16 cellular contexts compared by ENCODE assay signal in the genomic region with DNA sequence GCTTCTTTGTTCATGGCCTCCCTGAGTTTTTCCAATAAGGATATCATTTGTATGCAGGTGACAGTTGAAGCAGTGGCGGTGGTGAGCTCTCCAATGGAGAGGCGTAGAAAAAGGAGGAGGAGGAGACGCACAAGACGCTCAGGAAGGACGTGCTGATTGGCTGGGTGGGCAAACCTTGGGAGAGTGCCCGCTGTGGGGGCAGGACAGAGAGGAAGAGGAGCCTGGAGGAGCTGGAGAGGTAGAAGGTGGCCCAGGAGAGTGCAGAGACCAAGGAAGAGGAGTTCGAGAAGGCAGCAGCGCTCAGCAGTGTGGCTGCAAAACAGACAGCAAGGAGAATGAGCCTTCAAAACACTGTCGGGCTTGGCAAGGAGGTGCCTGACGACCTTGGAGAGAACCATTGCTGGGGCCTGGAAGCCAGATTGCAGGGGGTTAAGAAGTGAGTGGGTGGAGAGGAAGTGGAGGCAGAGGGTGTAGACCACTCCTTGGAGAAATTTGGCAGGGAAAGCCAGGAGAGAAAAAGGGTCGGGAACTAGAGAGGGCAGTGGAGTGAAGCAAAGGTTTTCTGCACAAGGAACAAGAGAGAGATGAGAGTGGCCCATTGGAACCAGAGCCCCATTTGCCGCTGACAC. TPM values are rescaled to one million over a fixed set of nuclear protein-coding genes. Genes with fewer than 3 reads are reported as not detected.
A peak's percentile ranks its signal among the peaks of the same experiment; 100 is the strongest.
DNase-seq lines count a peak whose midpoint lies in the region; ATAC-seq, FAIRE-seq and TF ChIP-seq lines count a peak whose summit lies in the region.
"Had no signal": no experiment of that assay in that cellular context is flagged by ENCODE, and none has a peak within 500 bp of the region (broad histone marks: within the 10 kb centered on the region; RNA-seq: fewer than 3 reads in every experiment).

No MANE protein-coding gene starts in this region.

- peak overlapping the region; percentile 2 for H3K4me3 Mint-ChIP-seq in mesothelial cell of epicardium
- H3K4me3 Mint-ChIP-seq: activated CD4-positive, alpha-beta memory T cell treated with anti-CD3 and anti-CD28 coated beads for 36 hours had no signal

- H3K27me3 ChIP-seq in GM23248 (replicated peaks; ENCODE audit: insufficient read depth) (no peaks in the 10 kb centered on the region), K562 (ENCODE audit: control insufficient read depth in 2 of 2, insufficient read depth in 2 of 2, low read length in 2 of 2) (no peaks in the 10 kb centered on the region), stomach smooth muscle (ENCODE audit: control insufficient read depth in 1 of 2, insufficient read depth in 2 of 2, low read length in 2 of 2) (no peaks in the 10 kb centered on the region)

- H4K20me1 ChIP-seq in GM23248 (ENCODE audit: insufficient read depth) (peaks cover 23% of the 10 kb centered on the region), K562 (replicated peaks; ENCODE audit: control insufficient read depth, insufficient read depth, low read length) (no peaks in the 10 kb centered on the region)

- H3K27ac ChIP-seq in GM23248 (peak overlapping the region; percentile 62), K562 (ENCODE audit: extremely low read depth, low read depth, low read length) (no peak overlapping the region), stomach smooth muscle (ENCODE audit: low read length) (peak overlapping the region; percentile 96)

- no peak for TF ChIP-seq POLR2A in K562 (conservative IDR thresholded peaks at IDR 0.05)

- H3K27ac Mint-ChIP-seq in mesothelial cell of epicardium: peak overlapping the region; percentile 72
- H3K27ac Mint-ChIP-seq: activated CD4-positive, alpha-beta memory T cell treated with anti-CD3 and anti-CD28 coated beads for 36 hours had no signal

- no peaks in the 10 kb centered on the region for H3K9me1 ChIP-seq in K562 (ENCODE audit: control insufficient read depth, insufficient read depth, low read length)

- no peak for FAIRE-seq in K562 (lab: Jason Lieb, UNC)
- FAIRE-seq: endometrium had no signal

- peaks cover 46% of the 10 kb centered on the region for H3K4me1 Mint-ChIP-seq in mesothelial cell of epicardium

- no peak for TF ChIP-seq RAD21 in K562 (CRISPR knock-in tag; conservative IDR thresholded peaks at IDR 0.05 in 1 of 2, IDR thresholded peaks at IDR 0.05 in 1 of 2)

- no peak for TF ChIP-seq EP300 in K562 (IDR thresholded peaks at IDR 0.05; ENCODE audit: low read length)

- intact Hi-C loops in K562 (cut with micrococcal nuclease): no loop called here

- no peaks in the 10 kb centered on the region for H3K27me3 Mint-ChIP-seq in mesothelial cell of epicardium (ENCODE audit: low read depth)
- H3K27me3 Mint-ChIP-seq: activated CD4-positive, alpha-beta memory T cell treated with anti-CD3 and anti-CD28 coated beads for 36 hours had no signal

- H3K4me3 ChIP-seq in GM23248: 0 out of 2 replicates have a peak overlapping the region, but pooled peaks have one; percentile 36
- H3K4me3 ChIP-seq in K562: no peak overlapping the region
- peak overlapping the region; percentile 8 to 60 for H3K4me3 ChIP-seq in stomach smooth muscle (ENCODE audit: low read length in 2 of 2)

- H3K79me2 ChIP-seq in GM23248 (ENCODE audit: insufficient read depth) (peaks cover 99% of the 10 kb centered on the region), K562 (ENCODE audit: control insufficient read depth, insufficient read depth, low read length) (peaks cover 6% of the 10 kb centered on the region; the same call in 1 of the 3 replicates)

- CTCF ChIA-PET in K562 (lab: Yijun Ruan, JAX; ENCODE audit: low intra/inter-chr PET ratio): no interaction called here

- no peak for DNase-seq in GM23248
- DNase-seq in K562 (ENCODE audit: extremely low read depth in 1 of 4, low spot score in 3 of 4): no peak
- no peak for DNase-seq in mesothelial cell of epicardium (ENCODE audit: low spot score in 2 of 2, unreplicated experiment in 2 of 2)
- DNase-seq in effector CD4-positive, alpha-beta T cell: no peak
- no peak for DNase-seq in T1000 (lab: John Stamatoyannopoulos, UW)
- no peak for DNase-seq in stimulated activated CD4-positive, alpha-beta T cell treated with anti-CD3 and anti-CD28 coated beads, Interleukin-1b, Interleukin-23, amount 100 ng/mL, for 48 hours
- DNase-seq: activated CD4-positive, alpha-beta memory T cell treated with anti-CD3 and anti-CD28 coated beads for 36 hours; activated effector memory CD4-positive, alpha-beta T cell treated with Interleukin-2 at 50 U/mL for 16 hours; NCI-H187; NCI-H82; T-helper 9 cell had no signal

- H3K9ac ChIP-seq in GM23248 (peak overlapping the region; percentile 62), K562 (ENCODE audit: insufficient read depth in 1 of 2, low read depth in 2 of 2, low read length in 2 of 2) (peak overlapping the region in 1 of 2 experiments; percentile 68; a peak in 1 of 4 replicates), stomach smooth muscle (ENCODE audit: low read length in 2 of 2) (peak overlapping the region; percentile 36 to 55)

- H3K36me3 ChIP-seq in GM23248 (ENCODE audit: low read depth): peaks cover 19% of the 10 kb centered on the region; the same call in 1 of the 2 replicates
- peaks cover 5% of the 10 kb centered on the region; the same call in 1 of the 3 replicates for H3K36me3 ChIP-seq in K562 (ENCODE audit: control insufficient read depth, insufficient read depth, low read length)
- H3K36me3 ChIP-seq in stomach smooth muscle (ENCODE audit: control insufficient read depth in 2 of 2, insufficient read depth in 2 of 2, low read length in 2 of 2): peaks cover 7 to 8% of the 10 kb centered on the region in 2 donors

- H3K4me1 ChIP-seq in GM23248 (ENCODE audit: insufficient read depth) (peaks cover 50% of the 10 kb centered on the region), K562 (replicated peaks in 1 of 2; ENCODE audit: control insufficient read depth in 2 of 2, insufficient read depth in 2 of 2, low read length in 2 of 2) (peaks cover 14 to 47% of the 10 kb centered on the region in 2 experiments), stomach smooth muscle (ENCODE audit: control insufficient read depth, insufficient read depth, low read length) (peaks cover 64% of the 10 kb centered on the region)

- H3K9me3 Mint-ChIP-seq in mesothelial cell of epicardium: no peaks in the 10 kb centered on the region
- H3K9me3 Mint-ChIP-seq: activated CD4-positive, alpha-beta memory T cell treated with anti-CD3 and anti-CD28 coated beads for 36 hours had no signal

- H3K9me3 ChIP-seq in GM23248 (ENCODE audit: low read depth) (no peaks in the 10 kb centered on the region), K562 (replicated peaks; ENCODE audit: control insufficient read depth, insufficient read depth, low read depth, low read length) (no peaks in the 10 kb centered on the region; the same call in 1 of the 2 replicates), stomach smooth muscle (ENCODE audit: control insufficient read depth in 2 of 2, low read length in 2 of 2) (no peaks in the 10 kb centered on the region)

- H3K4me2 ChIP-seq in GM23248 (ENCODE audit: unreplicated experiment) (peak overlapping the region; percentile 69), K562 (ENCODE audit: insufficient read depth, low read length) (no peak overlapping the region)

- WGBS in GM23248 (ENCODE audit: low coverage in 1 of 2, low lambda C conversion rate in 2 of 2, missing lambda C conversion rate in 2 of 2), 2 experiments: 79 to 88% methylated on average over 12 of the region's 12 CpGs
- WGBS in K562 (ENCODE audit: insufficient coverage, low coverage, missing lambda C conversion rate): 51% methylated on average over 12 of the region's 12 CpGs

- POLR2A ChIA-PET in K562 (lab: Yijun Ruan, JAX): interaction anchor here (0.5 kb wide), 1 partner anchor 17 kb away, joined by 3 read pairs; no protein-coding TSS in a partner anchor

- ATAC-seq in K562 (no peak), HG02970 (IDR thresholded peaks at IDR 0.05; ENCODE audit: low FRiP score, unreplicated experiment) (no peak)

- in situ Hi-C loops in GM23248 (cut with MboI): no loop called here
- in situ Hi-C loops in K562 (cut with MboI): no loop called here

- no TSS peak for BruUV-seq in K562 (replicated peaks; lab: Mats Ljungman, UMichigan)

- no peak for TF ChIP-seq CTCF in K562 (IDR thresholded peaks at IDR 0.05 in 2 of 3, conservative IDR thresholded peaks at IDR 0.05 in 1 of 3; ENCODE audit: insufficient read depth in 2 of 3, low read depth in 1 of 3, low read length in 3 of 3)
- no peak for TF ChIP-seq CTCF in mesothelial cell of epicardium (IDR thresholded peaks at IDR 0.05; ENCODE audit: unreplicated experiment)

- H3K9me2 ChIP-seq in GM23248 (ENCODE audit: insufficient read depth): no peaks in the 10 kb centered on the region

- no peaks in the 10 kb centered on the region for H3K36me3 Mint-ChIP-seq in mesothelial cell of epicardium
- H3K36me3 Mint-ChIP-seq: activated CD4-positive, alpha-beta memory T cell treated with anti-CD3 and anti-CD28 coated beads for 36 hours had no signal

- H3F3A ChIP-seq in GM23248 (ENCODE audit: insufficient read depth): peaks cover 62% of the 10 kb centered on the region

- H2AFZ ChIP-seq in GM23248 (no peak overlapping the region), K562 (ENCODE audit: low read depth, low read length) (no peak overlapping the region)

RNA-seq across cellular contexts. Expression of a gene that starts 7.5 kb away (rescaled TPM):
- 33.0 and 39.1 TPM in 2 replicates for total RNA-seq in GM23248 (2014; rRNA removed; shearing (Covaris generic))
- 20.0 and 21.1 TPM in 2 replicates for polyA plus RNA-seq in GM23248 (2016; fragmentation: Nextera tagmentation; extraction: Ambion mirVana)
- total RNA-seq in K562 (2011; cell fraction: chromatin; rRNA removed; ENCODE audit: low replicate concordance): 4.3 and 8.4 TPM in 2 replicates
- 3.4 and 5.3 TPM in 2 replicates for total RNA-seq in K562 (2011; cell fraction: nucleolus; rRNA removed)
- total RNA-seq in K562 (2011; cell fraction: nucleoplasm; rRNA removed): 3.7 and 8.0 TPM in 2 replicates
- 2.4 and 3.2 TPM in 2 replicates for total RNA-seq in K562 (2014; rRNA removed)
- 1.1 and 1.2 TPM in 2 replicates for total RNA-seq in K562 (2014; rRNA removed; fragmentation: Illumina TruSeq; extraction: Trizol)
- total RNA-seq in K562 (2015; rRNA removed; fragmentation: Illumina TruSeq; extraction: Trizol): 1.9 and 2.0 TPM in 2 replicates
- total RNA-seq in K562 (2021): 3.6 and 4.3 TPM in 2 replicates
- polyA plus RNA-seq in K562 (2011; rRNA removed): 3.0 and 4.1 TPM in 2 replicates
- 5.7 and 8.8 TPM in 2 replicates for polyA plus RNA-seq in K562 (2011; cell fraction: cytosol; rRNA removed)
- 9.3 and 20.8 TPM in 2 replicates for polyA plus RNA-seq in K562 (2011; cell fraction: nucleus; rRNA removed)
- 2.9 and 5.3 TPM in 2 replicates for polyA plus RNA-seq in K562 (2012)
- 3.1 and 3.6 TPM in 2 replicates for polyA plus RNA-seq in K562 (2014; fragmentation: Illumina TruSeq; extraction: Trizol)
- under 1 TPM; 0.49 to 0.80 TPM for polyA plus RNA-seq in K562 (2014; fragmentation: Nextera tagmentation; extraction: Ambion mirVana)
- 3.8 and 5.8 TPM in 2 replicates for polyA plus RNA-seq in K562 (2014; rRNA removed)
- polyA minus RNA-seq in K562 (2011; rRNA and poly(A)+ RNA removed): 0.78 and 2.1 TPM in 2 replicates
- polyA minus RNA-seq in K562 (2011; cell fraction: cytosol; rRNA and poly(A)+ RNA removed): 2.4 and 4.2 TPM in 2 replicates
- 1.7 and 1.8 TPM in 2 replicates for polyA minus RNA-seq in K562 (2011; cell fraction: nucleus; rRNA and poly(A)+ RNA removed)
- 5.9 to 6.3 TPM (median 6.1 TPM) in 3 replicates for total RNA-seq in mesothelial cell of epicardium

RNA-seq across cellular contexts. Expression of a gene that starts 12.5 kb away (rescaled TPM):
- 86.6 and 109 TPM in 2 replicates for total RNA-seq in GM23248 (2014; rRNA removed; shearing (Covaris generic))
- 121 and 136 TPM in 2 replicates for polyA plus RNA-seq in GM23248 (2016; fragmentation: Nextera tagmentation; extraction: Ambion mirVana)
- total RNA-seq in K562 (2011; cell fraction: chromatin; rRNA removed; ENCODE audit: low replicate concordance): 26.2 and 67.4 TPM in 2 replicates
- total RNA-seq in K562 (2011; cell fraction: nucleolus; rRNA removed): 64.6 and 81.5 TPM in 2 replicates
- total RNA-seq in K562 (2011; cell fraction: nucleoplasm; rRNA removed): 46.1 and 55.9 TPM in 2 replicates
- total RNA-seq in K562 (2014; rRNA removed): 53.6 and 56.2 TPM in 2 replicates
- 8.3 and 9.9 TPM in 2 replicates for total RNA-seq in K562 (2014; rRNA removed; fragmentation: Illumina TruSeq; extraction: Trizol)
- total RNA-seq in K562 (2015; rRNA removed; fragmentation: Illumina TruSeq; extraction: Trizol): 18.3 and 18.7 TPM in 2 replicates
- total RNA-seq in K562 (2021): 32.7 and 42.1 TPM in 2 replicates
- polyA plus RNA-seq in K562 (2011; rRNA removed): 39.4 and 42.2 TPM in 2 replicates
- 73.0 and 175 TPM in 2 replicates for polyA plus RNA-seq in K562 (2011; cell fraction: cytosol; rRNA removed)
- 55.9 and 110 TPM in 2 replicates for polyA plus RNA-seq in K562 (2011; cell fraction: nucleus; rRNA removed)
- polyA plus RNA-seq in K562 (2012): 66.3 and 137 TPM in 2 replicates
- 10.6 and 25.7 TPM in 2 replicates for polyA plus RNA-seq in K562 (2014; fragmentation: Illumina TruSeq; extraction: Trizol)
- 1 to 10 TPM; 5.8 to 6.1 TPM for polyA plus RNA-seq in K562 (2014; fragmentation: Nextera tagmentation; extraction: Ambion mirVana)
- polyA plus RNA-seq in K562 (2014; rRNA removed): 64.5 and 69.7 TPM in 2 replicates
- 6.7 and 10.2 TPM in 2 replicates for polyA minus RNA-seq in K562 (2011; rRNA and poly(A)+ RNA removed)
- polyA minus RNA-seq in K562 (2011; cell fraction: cytosol; rRNA and poly(A)+ RNA removed): 21.3 and 21.8 TPM in 2 replicates
- polyA minus RNA-seq in K562 (2011; cell fraction: nucleus; rRNA and poly(A)+ RNA removed): 27.2 and 29.6 TPM in 2 replicates
- 32.0 to 37.9 TPM (median 32.2 TPM) in 3 replicates for total RNA-seq in mesothelial cell of epicardium

RNA-seq across cellular contexts. Expression of a gene that starts 25.9 kb away (rescaled TPM):
- total RNA-seq in GM23248 (2014; rRNA removed; shearing (Covaris generic)): 0.51 and 4.6 TPM in 2 replicates
- polyA plus RNA-seq in GM23248 (2016; fragmentation: Nextera tagmentation; extraction: Ambion mirVana) (3.9 and 5.7 TPM in 2 replicates), K562 (2011; rRNA removed) (16.0 and 30.7 TPM in 2 replicates), K562 (2014; fragmentation: Illumina TruSeq; extraction: Trizol) (27.3 and 29.2 TPM in 2 replicates), K562 (2014; fragmentation: Nextera tagmentation; extraction: Ambion mirVana) (1 to 10 TPM; 1.4 to 1.5 TPM), K562 (2014; rRNA removed) (35.9 and 39.7 TPM in 2 replicates)
- 59.7 and 169 TPM in 2 replicates for total RNA-seq in K562 (2011; cell fraction: chromatin; rRNA removed; ENCODE audit: low replicate concordance)
- total RNA-seq in K562 (2011; cell fraction: nucleolus; rRNA removed): 116 and 126 TPM in 2 replicates
- 63.0 and 77.4 TPM in 2 replicates for total RNA-seq in K562 (2011; cell fraction: nucleoplasm; rRNA removed)
- total RNA-seq in K562 (2014; rRNA removed) (17.1 and 25.1 TPM in 2 replicates), K562 (2014; rRNA removed; fragmentation: Illumina TruSeq; extraction: Trizol) (5.7 and 6.7 TPM in 2 replicates), K562 (2015; rRNA removed; fragmentation: Illumina TruSeq; extraction: Trizol) (15.3 and 16.1 TPM in 2 replicates), K562 (2021) (33.3 and 41.2 TPM in 2 replicates), mesothelial cell of epicardium (44.7 to 48.8 TPM (median 48.7 TPM) in 3 replicates)
- polyA plus RNA-seq in K562 (2011; cell fraction: cytosol; rRNA removed): 23.8 and 34.6 TPM in 2 replicates
- polyA plus RNA-seq in K562 (2011; cell fraction: nucleus; rRNA removed): 98.1 and 127 TPM in 2 replicates
- 33.0 and 38.6 TPM in 2 replicates for polyA plus RNA-seq in K562 (2012)
- polyA minus RNA-seq in K562 (2011; rRNA and poly(A)+ RNA removed): 5.2 and 7.3 TPM in 2 replicates
- polyA minus RNA-seq in K562 (2011; cell fraction: cytosol; rRNA and poly(A)+ RNA removed): 15.1 and 20.2 TPM in 2 replicates
- polyA minus RNA-seq in K562 (2011; cell fraction: nucleus; rRNA and poly(A)+ RNA removed): 22.5 and 24.4 TPM in 2 replicates

RNA-seq across cellular contexts. Expression of a gene that starts 35.8 kb away (rescaled TPM):
- total RNA-seq in GM23248 (2014; rRNA removed; shearing (Covaris generic)): 140 and 172 TPM in 2 replicates
- polyA plus RNA-seq in GM23248 (2016; fragmentation: Nextera tagmentation; extraction: Ambion mirVana) (207 and 222 TPM in 2 replicates), K562 (2011; rRNA removed) (167 and 176 TPM in 2 replicates), K562 (2014; fragmentation: Illumina TruSeq; extraction: Trizol) (205 and 253 TPM in 2 replicates), K562 (2014; fragmentation: Nextera tagmentation; extraction: Ambion mirVana) (10 to 100 TPM; 18.2 to 51.4 TPM), K562 (2014; rRNA removed) (191 and 208 TPM in 2 replicates)
- 37.0 and 127 TPM in 2 replicates for total RNA-seq in K562 (2011; cell fraction: chromatin; rRNA removed; ENCODE audit: low replicate concordance)
- 133 and 148 TPM in 2 replicates for total RNA-seq in K562 (2011; cell fraction: nucleolus; rRNA removed)
- 56.8 and 75.5 TPM in 2 replicates for total RNA-seq in K562 (2011; cell fraction: nucleoplasm; rRNA removed)
- total RNA-seq in K562 (2014; rRNA removed) (228 and 302 TPM in 2 replicates), K562 (2014; rRNA removed; fragmentation: Illumina TruSeq; extraction: Trizol) (104 and 122 TPM in 2 replicates), K562 (2015; rRNA removed; fragmentation: Illumina TruSeq; extraction: Trizol) (188 and 200 TPM in 2 replicates), K562 (2021) (235 and 242 TPM in 2 replicates), mesothelial cell of epicardium (103 to 107 TPM (median 103 TPM) in 3 replicates)
- 324 and 501 TPM in 2 replicates for polyA plus RNA-seq in K562 (2011; cell fraction: cytosol; rRNA removed)
- 128 and 201 TPM in 2 replicates for polyA plus RNA-seq in K562 (2011; cell fraction: nucleus; rRNA removed)
- 225 and 287 TPM in 2 replicates for polyA plus RNA-seq in K562 (2012)
- 80.8 and 116 TPM in 2 replicates for polyA minus RNA-seq in K562 (2011; rRNA and poly(A)+ RNA removed)
- polyA minus RNA-seq in K562 (2011; cell fraction: cytosol; rRNA and poly(A)+ RNA removed): 120 and 127 TPM in 2 replicates
- polyA minus RNA-seq in K562 (2011; cell fraction: nucleus; rRNA and poly(A)+ RNA removed): 44.8 and 70.1 TPM in 2 replicates

RNA-seq across cellular contexts. Expression of a gene that starts 38.0 kb away (rescaled TPM):
- not detected in 2 replicates for total RNA-seq in GM23248 (2014; rRNA removed; shearing (Covaris generic))
- polyA plus RNA-seq in GM23248 (2016; fragmentation: Nextera tagmentation; extraction: Ambion mirVana): 0.25 TPM in 1 of 2 replicates, not detected in the other
- 0.39 and 3.0 TPM in 2 replicates for total RNA-seq in K562 (2011; cell fraction: chromatin; rRNA removed; ENCODE audit: low replicate concordance)
- total RNA-seq in K562 (2011; cell fraction: nucleolus; rRNA removed): 1.8 and 3.3 TPM in 2 replicates
- total RNA-seq in K562 (2011; cell fraction: nucleoplasm; rRNA removed): 0.81 and 1.9 TPM in 2 replicates
- 0.68 and 1.1 TPM in 2 replicates for total RNA-seq in K562 (2014; rRNA removed)
- total RNA-seq in K562 (2014; rRNA removed; fragmentation: Illumina TruSeq; extraction: Trizol): 0.22 and 0.26 TPM in 2 replicates
- 0.90 and 1.1 TPM in 2 replicates for total RNA-seq in K562 (2015; rRNA removed; fragmentation: Illumina TruSeq; extraction: Trizol)
- 1.2 and 1.5 TPM in 2 replicates for total RNA-seq in K562 (2021)
- 0.95 and 1.1 TPM in 2 replicates for polyA plus RNA-seq in K562 (2011; rRNA removed)
- polyA plus RNA-seq in K562 (2011; cell fraction: cytosol; rRNA removed): 1.1 and 2.0 TPM in 2 replicates
- polyA plus RNA-seq in K562 (2011; cell fraction: nucleus; rRNA removed): 8.2 and 12.2 TPM in 2 replicates
- polyA plus RNA-seq in K562 (2012): 1.2 and 2.3 TPM in 2 replicates
- 0.16 and 0.71 TPM in 2 replicates for polyA plus RNA-seq in K562 (2014; fragmentation: Illumina TruSeq; extraction: Trizol)
- polyA plus RNA-seq in K562 (2014; fragmentation: Nextera tagmentation; extraction: Ambion mirVana): not detected
- polyA plus RNA-seq in K562 (2014; rRNA removed): 0.93 and 1.7 TPM in 2 replicates
- 0.27 and 0.53 TPM in 2 replicates for polyA minus RNA-seq in K562 (2011; rRNA and poly(A)+ RNA removed)
- not detected in 2 replicates for polyA minus RNA-seq in K562 (2011; cell fraction: cytosol; rRNA and poly(A)+ RNA removed)
- 1.8 and 2.3 TPM in 2 replicates for polyA minus RNA-seq in K562 (2011; cell fraction: nucleus; rRNA and poly(A)+ RNA removed)
- 0.41 to 0.82 TPM (median 0.74 TPM) in 3 replicates for total RNA-seq in mesothelial cell of epicardium
- total RNA-seq: LHCN-M2 had no signal
- polyA plus RNA-seq: BJ had no signal
